Comparison of ENCODE assay signal across 16 cellular contexts in genomic region chr7:127582361-127582760, GRCh38. TPM values are rescaled to one million over a fixed set of nuclear protein-coding genes. Genes with fewer than 3 reads are reported as not detected.
DNase-seq lines count a peak whose midpoint lies in the region; ATAC-seq and TF ChIP-seq lines count a peak whose summit lies in the region.
"Had no signal": no experiment of that assay in that cellular context is flagged by ENCODE, and none has a peak within 500 bp of the region (broad histone marks: within the 10 kb centered on the region; RNA-seq: fewer than 3 reads in every experiment).

No MANE protein-coding gene starts in this region.

- H3K27me3 ChIP-seq in DND-41 (ENCODE audit: insufficient read depth, low read length, poor library complexity) (no peaks in the 10 kb centered on the region), heart right ventricle (no peaks in the 10 kb centered on the region)
- H3K27me3 ChIP-seq: hepatocyte, neutrophil had no signal

- intact Hi-C loops in heart right ventricle (cut with DNase I) (loop anchor here in 5 of 10 donors (5.0 to 10.0 kb wide), 3 partner anchors 188 to 632 kb away; partner anchors contain the start of gene ZNF800 (in 4 of the 5)), sciatic nerve (cut with DNase I) (no loop called here)

- H3K9ac ChIP-seq in DND-41 (ENCODE audit: low read depth, low read length): no peak overlapping the region

- peaks cover 33% of the 10 kb centered on the region for H3K79me2 ChIP-seq in DND-41 (ENCODE audit: insufficient read depth, low read length)

- H3K27ac ChIP-seq in DND-41 (ENCODE audit: low read length): no peak overlapping the region
- peak overlapping the region in 1 of 10 donors; percentile 34 for H3K27ac ChIP-seq in heart right ventricle
- H3K27ac ChIP-seq: C4-2B, hepatocyte, neutrophil had no signal

- no peak overlapping the region for H2AFZ ChIP-seq in DND-41 (ENCODE audit: low read depth, low read length)
- H2AFZ ChIP-seq: hepatocyte had no signal

- DNase-seq in DND-41 (no peak), astrocyte of the hippocampus (ENCODE audit: low read depth, low spot score) (peak; percentile 31), heart right ventricle (peak; percentile 66 to 83), sciatic nerve (ENCODE audit: low spot score) (peak; percentile 65), NCI-H524 treated with DMSO at 0.1 percent for 48 hours (lab: John Stamatoyannopoulos, UW) (no peak)
- DNase-seq: activated CD4-positive, CD25-positive, alpha-beta regulatory T cell treated with anti-CD3 and anti-CD28 coated beads, Interleukin-2, amount 50 U/mL, for 72 hours; aorta; NCI-H1092 treated with DMSO at 0.1 percent for 48 hours; NCI-H510A treated with DMSO at 0.1 percent for 48 hours had no signal

- H3K4me2 ChIP-seq in DND-41 (ENCODE audit: insufficient read depth, low read length): peak overlapping the region; percentile 26; the same call in 1 of the 2 replicates

- WGBS in heart right ventricle, 2 donors: 34 to 38% methylated on average over 14 of the region's 14 CpGs

- H4K20me1 ChIP-seq in DND-41 (ENCODE audit: insufficient read depth, low read length): peaks cover 35% of the 10 kb centered on the region

- no peaks in the 10 kb centered on the region for H3K9me3 ChIP-seq in DND-41 (ENCODE audit: insufficient read depth, low read length, severe bottlenecking)
- no peaks in the 10 kb centered on the region for H3K9me3 ChIP-seq in heart right ventricle
- H3K9me3 ChIP-seq: neutrophil had no signal

- H3K4me1 ChIP-seq in DND-41 (ENCODE audit: insufficient read depth, low read length) (peaks cover 44% of the 10 kb centered on the region), heart right ventricle (peaks cover 15 to 71% (median 55%) of the 10 kb centered on the region in 9 donors)

- no peak overlapping the region for H3K4me3 ChIP-seq in DND-41 (ENCODE audit: low read depth in 1 of 2, low read length in 2 of 2)
- no peak overlapping the region for H3K4me3 ChIP-seq in heart right ventricle
- H3K4me3 ChIP-seq: hepatocyte had no signal

- ATAC-seq in DND-41 (ENCODE audit: insufficient read depth, low read depth): no peak
- peak in 5 of 8 donors; percentile 28 to 49 (median 34) for ATAC-seq in heart right ventricle
- no peak for ATAC-seq in sciatic nerve
- no peak for ATAC-seq in GM21423 (IDR thresholded peaks at IDR 0.05; ENCODE audit: unreplicated experiment)
- no peak for ATAC-seq in GM19035 (IDR thresholded peaks at IDR 0.05; ENCODE audit: unreplicated experiment)

- TF ChIP-seq CTCF in DND-41 (IDR thresholded peaks at IDR 0.05; ENCODE audit: borderline replicate concordance, extremely low read depth, low read length, poor library complexity, severe bottlenecking): no peak
- peak in 4 of 9 donors; percentile 5 to 17 (median 13) for TF ChIP-seq CTCF in heart right ventricle (IDR thresholded peaks at IDR 0.05)

- H3K36me3 ChIP-seq in DND-41 (ENCODE audit: insufficient read depth, low read length) (peaks cover 30% of the 10 kb centered on the region), heart right ventricle (peaks cover 0 to 51% (median 15%) of the 10 kb centered on the region in 9 donors)

RNA-seq across cellular contexts. Expression of gene GCC1, which starts 3.0 kb away (rescaled TPM):
- total RNA-seq in heart right ventricle: 1 to 10 TPM; 5.7 to 8.9 (median 7.1) TPM
- 1 to 10 TPM; 1.8 to 5.3 TPM for polyA plus RNA-seq in heart right ventricle
- total RNA-seq in sciatic nerve: 14.4 TPM

RNA-seq across cellular contexts. Expression of gene ARF5, which starts 5.8 kb away (rescaled TPM):
- 100 to 1,000 TPM in 2 of 10 donors, 10 to 100 TPM in 8; 84.8 to 107 (median 90.9) TPM for total RNA-seq in heart right ventricle
- 100 to 1,000 TPM; 132 to 185 TPM for polyA plus RNA-seq in heart right ventricle
- 81.7 TPM for total RNA-seq in sciatic nerve

RNA-seq across cellular contexts. Expression of gene FSCN3, which starts 11.2 kb away (rescaled TPM):
- total RNA-seq in heart right ventricle (under 1 TPM in 2 of 10 donors, not detected in 8; 0.71 to 0.79 TPM), sciatic nerve (0.27 TPM)
- under 1 TPM; 0.13 to 0.88 TPM for polyA plus RNA-seq in heart right ventricle
- polyA plus RNA-seq: aorta, hepatocyte had no signal

RNA-seq across cellular contexts. Expression of gene PAX4, which starts 35.6 kb away (rescaled TPM):
- not detected for total RNA-seq in heart right ventricle
- not detected for polyA plus RNA-seq in heart right ventricle
- not detected for total RNA-seq in sciatic nerve
- total RNA-seq: aorta; lower leg skin; T-helper 1 cell treated with Interleukin-12 subunit alpha and Interleukin-12 subunit beta and Interleukin-4 antibody, amounts not matched to agents 30 ng/mL and 1 ng/mL, for 36 hours had no signal
- polyA plus RNA-seq: aorta had no signal

Comparison
In these comparisons a context has a peak if more than half of its experiments do, and no peak if none do; other contexts are left out.
1. ATAC-seq: peak in heart right ventricle (5 of 8); none in DND-41 (single experiment), sciatic nerve (single experiment), GM21423 (single experiment) and GM19035 (single experiment).
2. DNase-seq: peak in astrocyte of the hippocampus (single experiment), heart right ventricle (2 of 2) and sciatic nerve (single experiment); none in DND-41 (single experiment) and NCI-H524 treated with DMSO at 0.1 percent for 48 hours (single experiment).